Comparison of ENCODE assay signal across 25 cellular contexts in the genomic region with DNA sequence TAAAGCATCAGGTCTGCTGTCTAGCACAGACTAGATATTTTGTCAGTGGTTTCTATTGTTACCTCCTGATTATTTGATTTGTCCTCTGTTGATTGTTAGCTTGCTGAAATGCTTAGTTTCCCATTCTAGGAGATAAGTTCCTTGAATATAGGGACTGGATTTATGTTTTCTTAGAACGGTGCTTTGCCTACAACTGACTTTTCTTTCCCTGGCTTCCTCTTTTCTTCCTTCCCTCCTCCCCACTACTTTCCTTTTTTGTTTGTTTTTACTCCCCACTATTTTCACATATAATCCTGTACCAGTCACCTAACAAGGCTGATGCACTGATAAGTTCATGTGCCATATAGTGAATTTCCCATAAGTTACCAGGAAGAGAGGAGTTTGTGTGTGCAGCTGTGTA.
"Had no signal": no experiment of that assay in that cellular context is flagged by ENCODE, and none has a peak within 500 bp of the region (broad histone marks: within the 10 kb centered on the region; RNA-seq: fewer than 3 reads in every experiment).

No MANE protein-coding gene starts in this region.

- H3K36me3 Mint-ChIP-seq: naive thymus-derived CD4-positive, alpha-beta T cell; neural progenitor cell; stimulated activated memory B cell treated with anti-CD40 and anti-IgM and Interleukin-4, amounts not matched to agents 10 μg/mL and 1 μg/mL and 100 μg/mL, for 72 hours had no signal

- H3K4me1 Mint-ChIP-seq: naive thymus-derived CD4-positive, alpha-beta T cell had no signal

- DNase-seq: colonic mucosa; effector memory CD4-positive, alpha-beta T cell; foreskin keratinocyte; heart left ventricle; hippocampal formation; left cardiac atrium; left lung; mesendoderm; midbrain; naive thymus-derived CD4-positive, alpha-beta T cell; ovary; posterior cingulate gyrus; psoas muscle; right cardiac atrium; sigmoid colon; stimulated activated CD4-positive, alpha-beta T cell treated with anti-CD3 and anti-CD28 coated beads, Interleukin-4, amount 100 ng/mL, for 4 hours; stimulated activated naive CD8-positive, alpha-beta T cell treated with anti-CD3 and anti-CD28 coated beads, Interleukin-15, Interleukin-2, amounts not matched to agents 100 U/mL and 50 U/mL, for 24 hours; transverse colon had no signal

- H3K4me3 Mint-ChIP-seq: dendritic cell treated with granulocyte-macrophage colony-stimulating factor and Interleukin-4, amounts not matched to agents 40 ng/mL and 50 ng/mL, for 4 days; naive thymus-derived CD4-positive, alpha-beta T cell; nephron; neural progenitor cell; stimulated activated memory B cell treated with anti-CD40 and anti-IgM and Interleukin-4, amounts not matched to agents 10 μg/mL and 1 μg/mL and 100 μg/mL, for 72 hours had no signal

- H3K27ac ChIP-seq: colonic mucosa, esophagus muscularis mucosa, foreskin keratinocyte, gastroesophageal sphincter, heart left ventricle, left lung, neural progenitor cell, ovary, psoas muscle, sigmoid colon, transverse colon, vagina had no signal

- H3K27ac Mint-ChIP-seq: dendritic cell treated with granulocyte-macrophage colony-stimulating factor and Interleukin-4, amounts not matched to agents 40 ng/mL and 50 ng/mL, for 4 days; nephron; neural progenitor cell; stimulated activated memory B cell treated with anti-CD40 and anti-IgM and Interleukin-4, amounts not matched to agents 10 μg/mL and 1 μg/mL and 100 μg/mL, for 72 hours had no signal

- H3K27me3 Mint-ChIP-seq: dendritic cell treated with granulocyte-macrophage colony-stimulating factor and Interleukin-4, amounts not matched to agents 40 ng/mL and 50 ng/mL, for 4 days; stimulated activated memory B cell treated with anti-CD40 and anti-IgM and Interleukin-4, amounts not matched to agents 10 μg/mL and 1 μg/mL and 100 μg/mL, for 72 hours had no signal

- H3K9me3 Mint-ChIP-seq: dendritic cell treated with granulocyte-macrophage colony-stimulating factor and Interleukin-4, amounts not matched to agents 40 ng/mL and 50 ng/mL, for 4 days; nephron; neural progenitor cell; stimulated activated memory B cell treated with anti-CD40 and anti-IgM and Interleukin-4, amounts not matched to agents 10 μg/mL and 1 μg/mL and 100 μg/mL, for 72 hours had no signal
